1 cellular context compared by ENCODE assay signal in genomic region chr7:30613366-30614325, GRCh38.
TF ChIP-seq lines count a peak whose summit lies in the region.

No MANE protein-coding gene starts in this region.

TF ChIP-seq in H1, 55 proteins besides CTCF, POLR2A, EP300 and RAD21:
- no peak for TF ChIP-seq JUN (IDR thresholded peaks at IDR 0.05; ENCODE audit: low read depth, low read length)
- TF ChIP-seq ZNF274 (IDR thresholded peaks at IDR 0.05; ENCODE audit: borderline replicate concordance, extremely low read depth, low read length), result no peak
- no peak for TF ChIP-seq CREB1 (IDR thresholded peaks at IDR 0.05)
- no peak for TF ChIP-seq NANOG (IDR thresholded peaks at IDR 0.05; ENCODE audit: insufficient read depth, low read depth, low read length, poor library complexity, severe bottlenecking)
- no peak for TF ChIP-seq HDAC2 (IDR thresholded peaks at IDR 0.05; ENCODE audit: borderline replicate concordance in 1 of 2, low read depth in 2 of 2, low read length in 2 of 2)
- TF ChIP-seq CEBPB (IDR thresholded peaks at IDR 0.05; ENCODE audit: low read depth, low read length), result no peak
- TF ChIP-seq RBBP5 (IDR thresholded peaks at IDR 0.05; ENCODE audit: borderline replicate concordance, low read depth, low read length), result no peak
- TF ChIP-seq SP2 (IDR thresholded peaks at IDR 0.05; ENCODE audit: low read length), result no peak
- TF ChIP-seq MAFK (IDR thresholded peaks at IDR 0.05; ENCODE audit: low read depth, low read length), result peak; percentile 69; the same call in 1 of the 2 replicates
